8 cellular contexts compared by ENCODE assay signal in the genomic region with DNA sequence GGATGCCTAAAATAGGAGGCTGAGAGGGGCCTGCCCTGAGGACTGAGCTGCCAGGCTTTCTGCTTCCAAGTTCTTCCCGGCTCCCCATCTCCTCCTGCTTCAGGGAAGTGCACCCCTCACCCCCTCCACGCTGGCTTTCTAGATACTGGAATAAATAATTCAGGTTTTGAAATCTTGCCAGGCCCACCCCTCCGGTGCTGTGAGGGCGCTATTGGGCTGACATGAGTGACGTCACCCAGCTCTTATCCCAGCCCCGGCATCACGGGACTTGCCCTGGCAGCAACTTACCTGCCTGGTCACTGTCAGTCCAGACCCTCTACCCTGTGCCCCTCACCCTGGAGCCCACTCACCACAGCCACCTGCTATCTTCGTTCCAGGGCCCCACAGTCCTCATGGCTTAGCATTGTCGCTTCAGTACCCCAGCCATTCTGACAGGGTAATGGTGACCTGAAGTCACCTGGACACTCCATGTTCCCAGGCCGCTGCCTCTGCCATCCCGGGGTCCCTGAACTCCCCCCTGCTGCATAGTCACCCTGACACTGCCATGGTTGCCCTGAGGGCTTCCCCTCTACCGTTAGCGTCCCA. TPM values are rescaled to one million over a fixed set of nuclear protein-coding genes. Genes with fewer than 3 reads are reported as not detected.
DNase-seq lines count a peak whose midpoint lies in the region; ATAC-seq and TF ChIP-seq lines count a peak whose summit lies in the region.

No MANE protein-coding gene starts in this region.

- TF ChIP-seq POLR2A in heart left ventricle (IDR thresholded peaks at IDR 0.05) (no peak), ovary (IDR thresholded peaks at IDR 0.05) (no peak)

- H3K4me3 ChIP-seq in adipocyte (ENCODE audit: low read length) (peak overlapping the region; percentile 80), heart left ventricle (peak overlapping the region in 10 of 12 donors; percentile 33 to 78 (median 59)), ovary (no peak overlapping the region)

- DNase-seq in NCI-H2227 treated with DMSO at 0.1 percent for 48 hours (lab: John Stamatoyannopoulos, UW): peak; percentile 69
- DNase-seq in adipocyte (ENCODE audit: low read depth): peak; percentile 46
- DNase-seq in heart left ventricle: peak in 4 of 5 donors; percentile 62 to 83 (median 72)
- DNase-seq in ovary: peak in 4 of 5 donors; percentile 47 to 63 (median 57)
- DNase-seq in NK-92 treated with Interleukin-12 subunit alpha and Interleukin-12 subunit beta, amount 100 ng/mL, for 24 hours (lab: John Stamatoyannopoulos, UW): no peak
- no peak for DNase-seq in SKM-1 (lab: John Stamatoyannopoulos, UW; ENCODE audit: unreplicated experiment)

- H3K27ac ChIP-seq in heart left ventricle: peak overlapping the region in 11 of 12 donors; percentile 51 to 83 (median 71)
- no peak overlapping the region for H3K27ac ChIP-seq in ovary

- H3K36me3 ChIP-seq in ES-I3 (ENCODE audit: insufficient read depth, low read length) (no peaks in the 10 kb centered on the region), adipocyte (ENCODE audit: control insufficient read depth, insufficient read depth, low read length, severe bottlenecking) (no peaks in the 10 kb centered on the region), heart left ventricle (no peaks in the 10 kb centered on the region), ovary (no peaks in the 10 kb centered on the region)

- TF ChIP-seq EP300 in ovary (IDR thresholded peaks at IDR 0.05): no peak

- H3K9ac ChIP-seq in ES-I3 (ENCODE audit: low read depth, low read length) (peak overlapping the region; percentile 35), adipocyte (ENCODE audit: low read length) (peak overlapping the region; percentile 19)

- H3K4me1 ChIP-seq in ES-I3 (ENCODE audit: insufficient read depth, low read length) (peaks cover 6% of the 10 kb centered on the region; the same call in 1 of the 2 replicates), adipocyte (ENCODE audit: control insufficient read depth, insufficient read depth, low read length) (peaks cover 15% of the 10 kb centered on the region), heart left ventricle (peaks cover 7 to 45% (median 23%) of the 10 kb centered on the region in 12 donors), ovary (ENCODE audit: insufficient read depth) (peaks cover 11% of the 10 kb centered on the region)

- H3K27me3 ChIP-seq in adipocyte (replicated peaks; ENCODE audit: control insufficient read depth, insufficient read depth, low read length) (no peaks in the 10 kb centered on the region), heart left ventricle (no peaks in the 10 kb centered on the region), ovary (no peaks in the 10 kb centered on the region)

- intact Hi-C loops in heart left ventricle (cut with DNase I): loop anchor here in 9 of 10 donors (2.0 to 10.0 kb wide), 10 partner anchors 27 to 347 kb away; no protein-coding TSS in a partner anchor
- intact Hi-C loops in ovary (cut with DNase I): loop anchor here (2.0 to 10.0 kb wide), 6 partner anchors 33 to 287 kb away; no protein-coding TSS in a partner anchor

- H3K9me3 ChIP-seq in ES-I3 (ENCODE audit: control insufficient read depth, insufficient read depth, low read length) (no peaks in the 10 kb centered on the region), adipocyte (ENCODE audit: control insufficient read depth, low read length) (no peaks in the 10 kb centered on the region), heart left ventricle (no peaks in the 10 kb centered on the region), ovary (no peaks in the 10 kb centered on the region)

- TF ChIP-seq CTCF in heart left ventricle (IDR thresholded peaks at IDR 0.05) (peak in 4 of 12 donors; percentile 17 to 31 (median 22)), ovary (IDR thresholded peaks at IDR 0.05) (no peak)

- peak; percentile 51 to 68 (median 52) for ATAC-seq in heart left ventricle
- no peak for ATAC-seq in HG02798 (IDR thresholded peaks at IDR 0.05; ENCODE audit: poor library complexity, unreplicated experiment)

- 7 to 10% (median 9%) methylated on average over 12 to 13 of the region's 13 CpGs for WGBS in heart left ventricle, 4 donors
- 8 to 10% (median 9%) methylated on average over 13 of the region's 13 CpGs for WGBS in ovary, 3 donors

RNA-seq across cellular contexts. Expression of a gene that starts 0.8 kb away (rescaled TPM):
- total RNA-seq in heart left ventricle (1 to 10 TPM in 2 of 9 donors, under 1 TPM in 6, not detected in 1; 0.28 to 2.4 (median 0.53) TPM), ovary (under 1 TPM in 6 of 7 donors, not detected in 1; 0.15 to 0.87 (median 0.41) TPM)
- polyA plus RNA-seq in heart left ventricle (1 to 10 TPM in 1 of 2 donors, under 1 TPM in 1; 0.11 to 3.7 TPM), ovary (under 1 TPM; 0.12 to 0.18 TPM)

RNA-seq across cellular contexts. Expression of a gene that starts 8.5 kb away (rescaled TPM):
- total RNA-seq in heart left ventricle (not detected), ovary (10 to 100 TPM in 1 of 7 donors, 1 to 10 TPM in 1, under 1 TPM in 3, not detected in 2; 0.52 to 15.5 (median 0.89) TPM)
- polyA plus RNA-seq in heart left ventricle (not detected), ovary (under 1 TPM in 1 of 2 donors, not detected in 1; 0.06 TPM)

RNA-seq across cellular contexts. Expression of a gene that starts 17.0 kb away (rescaled TPM):
- total RNA-seq in heart left ventricle (100 to 1,000 TPM in 1 of 9 donors, 10 to 100 TPM in 5, 1 to 10 TPM in 3; 2.4 to 112 (median 31.9) TPM), ovary (1 to 10 TPM in 4 of 7 donors, under 1 TPM in 3; 0.35 to 7.6 (median 1.2) TPM)
- polyA plus RNA-seq in heart left ventricle (100 to 1,000 TPM in 1 of 2 donors, 10 to 100 TPM in 1; 60.8 to 141 TPM), ovary (1 to 10 TPM; 2.5 to 6.5 TPM)

RNA-seq across cellular contexts. Expression of a gene that starts 24.8 kb away (rescaled TPM):
- total RNA-seq in heart left ventricle: 10 to 100 TPM; 21.1 to 77.0 (median 36.5) TPM
- polyA plus RNA-seq in heart left ventricle: 10 to 100 TPM; 48.6 to 64.3 TPM
- total RNA-seq in ovary: 10 to 100 TPM; 10.3 to 45.9 (median 19.0) TPM
- 10 to 100 TPM in 1 of 2 donors, 1 to 10 TPM in 1; 5.1 to 14.2 TPM for polyA plus RNA-seq in ovary

RNA-seq across cellular contexts. Expression of a gene that starts 49.8 kb away (rescaled TPM):
- total RNA-seq in heart left ventricle (1 to 10 TPM in 2 of 9 donors, under 1 TPM in 6, not detected in 1; 0.23 to 6.0 (median 0.46) TPM), ovary (10 to 100 TPM in 1 of 7 donors, 1 to 10 TPM in 4, under 1 TPM in 2; 0.43 to 20.9 (median 3.4) TPM)
- polyA plus RNA-seq in heart left ventricle (1 to 10 TPM in 1 of 2 donors, under 1 TPM in 1; 0.57 to 1.2 TPM), ovary (1 to 10 TPM in 1 of 2 donors, under 1 TPM in 1; 0.15 to 1.4 TPM)

Comparison
In these comparisons a context has a peak if more than half of its experiments do, and no peak if none do; other contexts are left out.
1. DNase-seq: peak in NCI-H2227 treated with DMSO at 0.1 percent for 48 hours (single experiment), adipocyte (single experiment), heart left ventricle (4 of 5) and ovary (4 of 5); none in NK-92 treated with Interleukin-12 subunit alpha and Interleukin-12 subunit beta, amount 100 ng/mL, for 24 hours (single experiment) and SKM-1 (single experiment).
2. H3K27ac ChIP-seq: peak in heart left ventricle (11 of 12); none in ovary (0 of 2).